ENCODE assay signal across 16 cellular contexts in genomic region chr3:156253150-156253549, GRCh38.
DNase-seq lines count a peak whose midpoint lies in the region; ATAC-seq and TF ChIP-seq lines count a peak whose summit lies in the region.
"Had no signal": no experiment of that assay in that cellular context is flagged by ENCODE, and none has a peak within 500 bp of the region (broad histone marks: within the 10 kb centered on the region; RNA-seq: fewer than 3 reads in every experiment).

No MANE protein-coding gene starts in this region.

- no peak for TF ChIP-seq EP300 in esophagus muscularis mucosa (IDR thresholded peaks at IDR 0.05)

- no peak overlapping the region for H3K4me2 ChIP-seq in Loucy (ENCODE audit: low read depth, low read length, poor library complexity, severe bottlenecking)

- no peak overlapping the region for H3K9ac ChIP-seq in Loucy (ENCODE audit: low read depth, low read length, poor library complexity, severe bottlenecking)

- ATAC-seq in GM18505 (IDR thresholded peaks at IDR 0.05; ENCODE audit: unreplicated experiment) = peak; percentile 65
- peak; percentile 80 for ATAC-seq in GM21367 (IDR thresholded peaks at IDR 0.05; ENCODE audit: unreplicated experiment)
- ATAC-seq in HG02885 (IDR thresholded peaks at IDR 0.05; ENCODE audit: poor library complexity, unreplicated experiment) = peak; percentile 76
- ATAC-seq: activated CD8-positive, alpha-beta T cell treated with anti-CD3 and anti-CD28 coated beads, Interleukin-2, amount 10 ng/mL, durations not matched to agents 7 days and 5 days had no signal

- H3K4me1 ChIP-seq in Loucy (ENCODE audit: insufficient read depth, low read length, poor library complexity, severe bottlenecking) (peaks cover 10% of the 10 kb centered on the region), esophagus muscularis mucosa (no peaks in the 10 kb centered on the region), tibial artery (peaks cover 0 to 74% (median 23%) of the 10 kb centered on the region in 4 donors)
- H3K4me1 ChIP-seq: ascending aorta, suprapubic skin had no signal

- TF ChIP-seq POLR2A in GM18505 (IDR thresholded peaks at IDR 0.05; ENCODE audit: borderline replicate concordance, extremely low read depth, insufficient read depth, insufficient read length) = no peak
- no peak for TF ChIP-seq POLR2A in esophagus muscularis mucosa (IDR thresholded peaks at IDR 0.05; ENCODE audit: low read depth)

- H3K9me2 ChIP-seq in Loucy (replicated peaks; ENCODE audit: low read depth, low read length) = no peaks in the 10 kb centered on the region

- H3K27ac ChIP-seq in esophagus muscularis mucosa (replicated peaks in 1 of 4) = no peak overlapping the region
- no peak overlapping the region for H3K27ac ChIP-seq in tibial artery
- H3K27ac ChIP-seq: ascending aorta, suprapubic skin, VCaP had no signal

- peak overlapping the region; percentile 32 for H2AFZ ChIP-seq in Loucy (ENCODE audit: low read length)

- DNase-seq in AG20443 (ENCODE audit: low spot score) = no peak
- DNase-seq in esophagus muscularis mucosa (ENCODE audit: extremely low spot score) = no peak
- DNase-seq in DMS153 treated with DMSO at 0.1 percent for 48 hours (lab: John Stamatoyannopoulos, UW; ENCODE audit: unreplicated experiment) = no peak
- DNase-seq in tibial artery = no peak
- DNase-seq: activated CD8-positive, alpha-beta T cell treated with anti-CD3 and anti-CD28 coated beads, Interleukin-2, amount 10 ng/mL, durations not matched to agents 7 days and 5 days; activated effector memory CD4-positive, alpha-beta T cell treated with anti-CD3 and anti-CD28 coated beads, Interleukin-2, amount 50 U/mL, for 16 hours; NCI-H2081 treated with DMSO at 0.1 percent for 48 hours; NCI-H774; nephron progenitor cell had no signal

- no peaks in the 10 kb centered on the region for H3F3A ChIP-seq in Loucy (ENCODE audit: low read depth)

- H3K4me3 ChIP-seq in Loucy (ENCODE audit: low read length, poor library complexity, severe bottlenecking) (no peak overlapping the region), esophagus muscularis mucosa (no peak overlapping the region), tibial artery (no peak overlapping the region)
- H3K4me3 ChIP-seq: ascending aorta, suprapubic skin had no signal

- H3K36me3 ChIP-seq in Loucy (ENCODE audit: insufficient read depth, low read length) = no peaks in the 10 kb centered on the region
- no peaks in the 10 kb centered on the region for H3K36me3 ChIP-seq in esophagus muscularis mucosa
- no peaks in the 10 kb centered on the region for H3K36me3 ChIP-seq in tibial artery
- H3K36me3 ChIP-seq: ascending aorta, suprapubic skin had no signal

- H3K27me3 ChIP-seq in Loucy (ENCODE audit: insufficient read depth, low read length, poor library complexity, severe bottlenecking) (no peaks in the 10 kb centered on the region), esophagus muscularis mucosa (no peaks in the 10 kb centered on the region), tibial artery (no peaks in the 10 kb centered on the region)
- H3K27me3 ChIP-seq: ascending aorta, suprapubic skin had no signal

- H4K20me1 ChIP-seq in Loucy (ENCODE audit: insufficient read depth, low read length, poor library complexity, severe bottlenecking) = no peaks in the 10 kb centered on the region

- TF ChIP-seq CTCF in Loucy (conservative IDR thresholded peaks at IDR 0.05; ENCODE audit: low read length) (no peak), esophagus muscularis mucosa (IDR thresholded peaks at IDR 0.05) (no peak), tibial artery (IDR thresholded peaks at IDR 0.05) (no peak)

- 91% methylated on average over 1 of the region's 1 CpG for WGBS in esophagus muscularis mucosa

- H3K9me3 ChIP-seq in Loucy (ENCODE audit: insufficient read depth, low read depth, low read length) (no peaks in the 10 kb centered on the region), esophagus muscularis mucosa (no peaks in the 10 kb centered on the region), tibial artery (no peaks in the 10 kb centered on the region)
- H3K9me3 ChIP-seq: ascending aorta, suprapubic skin had no signal

- H3K79me2 ChIP-seq in Loucy (ENCODE audit: insufficient read depth, low read length) = no peaks in the 10 kb centered on the region

- intact Hi-C loops in esophagus muscularis mucosa (cut with DNase I) = no loop called here
- intact Hi-C loops in tibial artery (cut with DNase I; ENCODE audit: low total_unique reads) = no loop called here
